Comparison of ENCODE assay signal across 8 cellular contexts in genomic region chr14:80941241-80942157, GRCh38. TPM values are rescaled to one million over a fixed set of nuclear protein-coding genes. Genes with fewer than 3 reads are reported as not detected.
DNase-seq lines count a peak whose midpoint lies in the region; ATAC-seq, FAIRE-seq and TF ChIP-seq lines count a peak whose summit lies in the region.

Gene CEP128, minus strand, starts transcription at chr14:80941738.

- peak; percentile 99 for ATAC-seq in HG02759 (IDR thresholded peaks at IDR 0.05; ENCODE audit: unreplicated experiment)
- ATAC-seq in Right ventricle myocardium superior (ENCODE audit: poor library complexity), result peak; percentile 100
- ATAC-seq in pancreas, result peak; percentile 100

- WGBS in pancreas, 2 donors, result 1% methylated on average over 39 to 40 of the region's 40 CpGs

- peak; percentile 94 for DNase-seq in NCI-H128 (lab: John Stamatoyannopoulos, UW; ENCODE audit: unreplicated experiment)
- DNase-seq in SW480 (ENCODE audit: low spot score), result peak; percentile 99
- DNase-seq in activated naive CD8-positive, alpha-beta T cell treated with anti-CD3 and anti-CD28 coated beads, Interleukin-2, amount 50 U/mL, for 16 hours (ENCODE audit: low read depth, low spot score), result peak; percentile 66
- peak; percentile 97 for DNase-seq in Right ventricle myocardium superior
- peak; percentile 90 to 97 (median 95) for DNase-seq in pancreas
- DNase-seq in tibial artery, result peak; percentile 97

- FAIRE-seq in pancreas (lab: Jason Lieb, UNC), result peak; percentile 97

- H3K4me1 ChIP-seq in pancreas, result peaks cover 0 to 9% (median 0%) of the 10 kb centered on the region in 3 donors
- peaks cover 0 to 12% (median 6%) of the 10 kb centered on the region in 4 donors for H3K4me1 ChIP-seq in tibial artery

- H3K27me3 ChIP-seq in pancreas, result no peaks in the 10 kb centered on the region
- H3K27me3 ChIP-seq in tibial artery, result peaks cover 0 to 15% of the 10 kb centered on the region in 2 donors

- H3K27ac ChIP-seq in pancreas (no peak within 1 kb of the TSS), tibial artery (peak within 1 kb of the TSS; percentile 53 to 67)

- intact Hi-C loops in Right ventricle myocardium superior (cut with DNase I) (no loop called here), pancreas (cut with DNase I) (no loop called here), tibial artery (cut with DNase I; ENCODE audit: low total_unique reads) (no loop called here)

- H3K9me3 ChIP-seq in pancreas, result no peaks in the 10 kb centered on the region
- no peaks in the 10 kb centered on the region for H3K9me3 ChIP-seq in tibial artery

- TF ChIP-seq CTCF in GM12875 (IDR thresholded peaks at IDR 0.05; ENCODE audit: borderline replicate concordance, insufficient read depth, low read depth, low read length), result no peak
- no peak for TF ChIP-seq CTCF in pancreas (IDR thresholded peaks at IDR 0.05)
- no peak for TF ChIP-seq CTCF in tibial artery (IDR thresholded peaks at IDR 0.05)

- no peaks in the 10 kb centered on the region for H3K36me3 ChIP-seq in pancreas
- no peaks in the 10 kb centered on the region for H3K36me3 ChIP-seq in tibial artery

- H3K4me3 ChIP-seq in GM12875 (ENCODE audit: low read depth, low read length) (peak within 1 kb of the TSS; percentile 72), pancreas (peak within 1 kb of the TSS; percentile 32 to 86 (median 46)), tibial artery (peak within 1 kb of the TSS; percentile 73 to 89)

RNA-seq across cellular contexts. Expression of gene CEP128, which starts in this region (rescaled TPM):
- total RNA-seq in Right ventricle myocardium superior (3.9 TPM), pancreas (1 to 10 TPM in 5 of 6 donors, under 1 TPM in 1; 0.92 to 2.8 (median 2.4) TPM)
- 1 to 10 TPM; 1.1 to 1.7 TPM for polyA plus RNA-seq in pancreas

Comparison
In these comparisons a context has a peak if more than half of its experiments do, and no peak if none do; other contexts are left out.
1. H3K27ac ChIP-seq: peak in tibial artery (2 of 2); none in pancreas (0 of 4).
2. Peak in every context shown above with its lines, with median percentiles within 50 percentile points of each other: H3K4me3 ChIP-seq, ATAC-seq and DNase-seq.